Comparison of ENCODE assay signal across 14 cellular contexts in the genomic region with DNA sequence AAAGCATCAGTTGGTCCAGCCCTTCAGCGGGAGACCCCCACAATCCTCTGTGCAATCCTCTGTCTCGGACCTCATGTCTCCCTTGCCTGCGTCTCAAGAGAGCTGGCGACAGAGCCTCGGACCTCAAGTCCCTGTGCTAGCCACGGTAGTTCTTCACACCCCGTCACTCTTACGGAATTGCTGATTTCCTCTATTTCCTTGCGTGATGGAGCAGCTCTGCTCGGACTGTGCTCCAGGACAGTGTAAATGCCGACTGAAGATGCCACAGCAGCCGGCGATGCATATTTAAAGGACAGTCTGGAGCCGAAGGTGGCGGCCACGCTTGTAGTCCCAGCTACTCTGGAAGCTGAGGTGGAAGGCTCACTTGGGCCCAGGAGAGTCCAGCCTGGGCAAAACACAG. TPM values are rescaled to one million over a fixed set of nuclear protein-coding genes. Genes with fewer than 3 reads are reported as not detected.
DNase-seq lines count a peak whose midpoint lies in the region; ATAC-seq, FAIRE-seq and TF ChIP-seq lines count a peak whose summit lies in the region.
"Had no signal": no experiment of that assay in that cellular context is flagged by ENCODE, and none has a peak within 500 bp of the region (broad histone marks: within the 10 kb centered on the region; RNA-seq: fewer than 3 reads in every experiment).

No MANE protein-coding gene starts in this region.

- H3K9me3 ChIP-seq in astrocyte (ENCODE audit: insufficient read depth, low read depth, low read length), result no peaks in the 10 kb centered on the region
- H3K9me3 ChIP-seq: Peyer's patch, stomach had no signal

- H3K79me2 ChIP-seq in astrocyte (ENCODE audit: insufficient read depth, low read length), result peaks cover 38% of the 10 kb centered on the region

- H3K4me3 ChIP-seq in astrocyte (ENCODE audit: insufficient read depth, low read depth, low read length), result no peak overlapping the region
- H3K4me3 ChIP-seq: Peyer's patch had no signal

- TF ChIP-seq CTCF in astrocyte (IDR thresholded peaks at IDR 0.05; ENCODE audit: insufficient read depth, low read depth, low read length), result no peak

- no peak for FAIRE-seq in astrocyte (lab: Jason Lieb, UNC)

- no peak overlapping the region for H3K4me2 ChIP-seq in astrocyte (ENCODE audit: low read length)

- DNase-seq in T-helper 1 cell (no peak), G401 (ENCODE audit: low spot score) (peak; percentile 66), astrocyte (ENCODE audit: low read depth) (no peak), NCI-H1092 treated with DMSO at 0.1 percent for 48 hours (lab: John Stamatoyannopoulos, UW) (no peak)
- DNase-seq in natural killer cell treated with Interleukin-12 subunit alpha and Interleukin-12 subunit beta and Interleukin-15 and Interleukin-18, amount 100 ng/mL, for 72 hours (ENCODE audit: low spot score), result no peak
- DNase-seq: activated CD4-positive, alpha-beta T cell treated with anti-CD3 and anti-CD28 coated beads, Interleukin-2, amount 50 U/mL, for 1 hour; head of caudate nucleus; NCI-H2081; stomach had no signal

- H3K27ac ChIP-seq in astrocyte (ENCODE audit: low read depth, low read length), result no peak overlapping the region
- H3K27ac ChIP-seq: 22Rv1, Peyer's patch, stomach had no signal

- no peaks in the 10 kb centered on the region for H3K27me3 ChIP-seq in astrocyte (ENCODE audit: insufficient read depth, low read length)
- H3K27me3 ChIP-seq: Peyer's patch, stomach had no signal

- no peak overlapping the region for H3K9ac ChIP-seq in astrocyte (ENCODE audit: low read length)

- peaks cover 20% of the 10 kb centered on the region for H3K4me1 Mint-ChIP-seq in T-helper 1 cell treated with Interleukin-12 subunit alpha and Interleukin-12 subunit beta and Interleukin-4 antibody, amounts not matched to agents 30 μg/mL and 1 μg/mL, for 36 hours (ENCODE audit: low read depth)
- H3K4me1 Mint-ChIP-seq in astrocyte (ENCODE audit: low read depth, unreplicated experiment), result peaks cover 13% of the 10 kb centered on the region
- peaks cover 22% of the 10 kb centered on the region in 2 donors for H3K4me1 Mint-ChIP-seq in natural killer cell treated with Interleukin-12 subunit alpha and Interleukin-12 subunit beta and Interleukin-15 and Interleukin-18, amount 100 ng/mL, for 72 hours (ENCODE audit: low read depth in 2 of 2)

- H3K27ac Mint-ChIP-seq in T-helper 1 cell treated with Interleukin-12 subunit alpha and Interleukin-12 subunit beta and Interleukin-4 antibody, amounts not matched to agents 30 μg/mL and 1 μg/mL, for 36 hours, result no peak overlapping the region
- no peak overlapping the region for H3K27ac Mint-ChIP-seq in astrocyte (ENCODE audit: unreplicated experiment)
- H3K27ac Mint-ChIP-seq in natural killer cell treated with Interleukin-12 subunit alpha and Interleukin-12 subunit beta and Interleukin-15 and Interleukin-18, amount 100 ng/mL, for 72 hours, result no peak overlapping the region

- H3K36me3 ChIP-seq in astrocyte (ENCODE audit: insufficient read depth, low read length), result no peaks in the 10 kb centered on the region
- H3K36me3 ChIP-seq: Peyer's patch, stomach had no signal

- peaks cover 17% of the 10 kb centered on the region for H3K4me1 ChIP-seq in astrocyte (ENCODE audit: insufficient read depth, low read length)

- H3K4me3 Mint-ChIP-seq in T-helper 1 cell treated with Interleukin-12 subunit alpha and Interleukin-12 subunit beta and Interleukin-4 antibody, amounts not matched to agents 30 μg/mL and 1 μg/mL, for 36 hours, result peak overlapping the region; percentile 67
- peak overlapping the region; percentile 7 for H3K4me3 Mint-ChIP-seq in astrocyte (ENCODE audit: unreplicated experiment)
- H3K4me3 Mint-ChIP-seq in natural killer cell treated with Interleukin-12 subunit alpha and Interleukin-12 subunit beta and Interleukin-15 and Interleukin-18, amount 100 ng/mL, for 72 hours, result peak overlapping the region; percentile 87

- peaks cover 27% of the 10 kb centered on the region for H4K20me1 ChIP-seq in astrocyte (ENCODE audit: insufficient read depth, low read length)

- no peaks in the 10 kb centered on the region for H3K9me3 Mint-ChIP-seq in T-helper 1 cell treated with Interleukin-12 subunit alpha and Interleukin-12 subunit beta and Interleukin-4 antibody, amounts not matched to agents 30 μg/mL and 1 μg/mL, for 36 hours
- peaks cover 2% of the 10 kb centered on the region for H3K9me3 Mint-ChIP-seq in astrocyte (ENCODE audit: unreplicated experiment)
- no peaks in the 10 kb centered on the region for H3K9me3 Mint-ChIP-seq in natural killer cell treated with Interleukin-12 subunit alpha and Interleukin-12 subunit beta and Interleukin-15 and Interleukin-18, amount 100 ng/mL, for 72 hours

- H3K27me3 Mint-ChIP-seq in T-helper 1 cell treated with Interleukin-12 subunit alpha and Interleukin-12 subunit beta and Interleukin-4 antibody, amounts not matched to agents 30 μg/mL and 1 μg/mL, for 36 hours (ENCODE audit: low read depth), result peaks cover 7% of the 10 kb centered on the region
- H3K27me3 Mint-ChIP-seq in astrocyte (ENCODE audit: low read depth, unreplicated experiment), result no peaks in the 10 kb centered on the region
- H3K27me3 Mint-ChIP-seq in natural killer cell treated with Interleukin-12 subunit alpha and Interleukin-12 subunit beta and Interleukin-15 and Interleukin-18, amount 100 ng/mL, for 72 hours, result no peaks in the 10 kb centered on the region

- no peak overlapping the region for H2AFZ ChIP-seq in astrocyte (ENCODE audit: low read depth, low read length)

- no peak for ATAC-seq in natural killer cell treated with Interleukin-12 subunit alpha and Interleukin-12 subunit beta and Interleukin-15 and Interleukin-18, amount 100 ng/mL, for 72 hours
- ATAC-seq in GM18868 (IDR thresholded peaks at IDR 0.05; ENCODE audit: unreplicated experiment) (no peak), GM18867 (IDR thresholded peaks at IDR 0.05; ENCODE audit: unreplicated experiment) (no peak)

- in situ Hi-C loops in G401 (cut with HindIII; ENCODE audit: low sequenced_read_pairs), result no loop called here

- H3K36me3 Mint-ChIP-seq in T-helper 1 cell treated with Interleukin-12 subunit alpha and Interleukin-12 subunit beta and Interleukin-4 antibody, amounts not matched to agents 30 μg/mL and 1 μg/mL, for 36 hours (ENCODE audit: low read depth), result peaks cover 6% of the 10 kb centered on the region
- peaks cover 2% of the 10 kb centered on the region for H3K36me3 Mint-ChIP-seq in astrocyte (ENCODE audit: low read depth, unreplicated experiment)
- H3K36me3 Mint-ChIP-seq in natural killer cell treated with Interleukin-12 subunit alpha and Interleukin-12 subunit beta and Interleukin-15 and Interleukin-18, amount 100 ng/mL, for 72 hours, result no peaks in the 10 kb centered on the region

RNA-seq across cellular contexts. Expression of gene GRK4, which starts 1.9 kb away (rescaled TPM):
- 2.0 and 4.2 TPM in 2 replicates for total RNA-seq in G401 (2014; rRNA removed; shearing (Covaris generic))
- 6.7 and 8.5 TPM in 2 replicates for total RNA-seq in astrocyte
- total RNA-seq in natural killer cell treated with Interleukin-12 subunit alpha and Interleukin-12 subunit beta and Interleukin-15 and Interleukin-18, amount 100 ng/mL, for 72 hours, result 10 to 100 TPM in 1 of 2 donors, 1 to 10 TPM in 1; 8.0 to 12.1 TPM

RNA-seq across cellular contexts. Expression of gene NOP14, which starts 2.1 kb away (rescaled TPM):
- total RNA-seq in G401 (2014; rRNA removed; shearing (Covaris generic)), result 25.8 and 55.4 TPM in 2 replicates
- 28.3 and 35.3 TPM in 2 replicates for total RNA-seq in astrocyte
- total RNA-seq in natural killer cell treated with Interleukin-12 subunit alpha and Interleukin-12 subunit beta and Interleukin-15 and Interleukin-18, amount 100 ng/mL, for 72 hours, result 100 to 1,000 TPM in 1 of 2 donors, 10 to 100 TPM in 1; 91.5 to 136 TPM

Comparison
In these comparisons a context has a peak if more than half of its experiments do, and no peak if none do; other contexts are left out.
1. H3K4me3 Mint-ChIP-seq: peak in every context shown above with its lines; median percentile 87 in natural killer cell treated with Interleukin-12 subunit alpha and Interleukin-12 subunit beta and Interleukin-15 and Interleukin-18, amount 100 ng/mL, for 72 hours; 67 in T-helper 1 cell treated with Interleukin-12 subunit alpha and Interleukin-12 subunit beta and Interleukin-4 antibody, amounts not matched to agents 30 μg/mL and 1 μg/mL, for 36 hours; 7 in astrocyte.